10 cellular contexts compared by ENCODE assay signal in genomic region chr16:35342012-35342411, GRCh38.
"Had no signal": no experiment of that assay in that cellular context is flagged by ENCODE, and none has a peak within 500 bp of the region (broad histone marks: within the 10 kb centered on the region; RNA-seq: fewer than 3 reads in every experiment).

No MANE protein-coding gene starts in this region.

- H3K36me3 ChIP-seq: HAP-1 had no signal

- H3K4me2 ChIP-seq: KMS-11 had no signal

- H3K27ac ChIP-seq: GM23248, HL-60, KMS-11 had no signal

- DNase-seq: GM23248, GOT3, H7, HFFc6, Karpas-422, KBM-7 had no signal

- H3K9ac ChIP-seq: GM23248, KMS-11 had no signal

- H3K4me1 ChIP-seq: HAP-1 had no signal

- H3K9me3 ChIP-seq: HAP-1 had no signal

- H3K4me3 ChIP-seq: GM23248, HAP-1 had no signal

- ATAC-seq: HCT116 had no signal

- H2AFZ ChIP-seq: GM23248 had no signal
